In genomic region chr17:76968707-76969597, GRCh38 we compare ENCODE assay signal across 8 cellular contexts.
DNase-seq lines count a peak whose midpoint lies in the region; ATAC-seq and TF ChIP-seq lines count a peak whose summit lies in the region.

No MANE protein-coding gene starts in this region.

- H3K36me3 ChIP-seq in GM06990 (ENCODE audit: control insufficient read depth, insufficient read depth, low read length): no peaks in the 10 kb centered on the region

- H3K4me3 ChIP-seq in GM06990 (replicated peaks; ENCODE audit: low read depth, low read length) (no peak overlapping the region), skin epidermis (peak overlapping the region in 4 of 7 experiments; percentile 6 to 26 (median 10))

- no peaks in the 10 kb centered on the region for H3K36me3 Mint-ChIP-seq in glutamatergic neuron (ENCODE audit: unreplicated experiment)

- DNase-seq in GM06990 (ENCODE audit: extremely low read depth, insufficient read length) (peak; percentile 58), NCI-H345 (lab: John Stamatoyannopoulos, UW) (peak; percentile 91), glutamatergic neuron (peak; percentile 84)
- peak; percentile 76 for DNase-seq in activated CD8-positive, alpha-beta memory T cell treated with anti-CD3 and anti-CD28 coated beads, Interleukin-2, amount 50 U/mL, for 48 hours

- no peak for TF ChIP-seq CTCF in GM06990 (IDR thresholded peaks at IDR 0.05; ENCODE audit: insufficient read depth, low read length, poor library complexity, severe bottlenecking)
- no peak for TF ChIP-seq CTCF in glutamatergic neuron (IDR thresholded peaks at IDR 0.05; ENCODE audit: partially characterized antibody, unreplicated experiment)

- H3K4me3 Mint-ChIP-seq in glutamatergic neuron (ENCODE audit: unreplicated experiment): peak overlapping the region; percentile 83

- peak overlapping the region; percentile 84 for H3K27ac Mint-ChIP-seq in glutamatergic neuron (ENCODE audit: unreplicated experiment)

- no peak for ATAC-seq in HG03521 (IDR thresholded peaks at IDR 0.05; ENCODE audit: unreplicated experiment)
- no peak for ATAC-seq in HG03520 (IDR thresholded peaks at IDR 0.05; ENCODE audit: unreplicated experiment)
- no peak for ATAC-seq in GM18867 (IDR thresholded peaks at IDR 0.05; ENCODE audit: unreplicated experiment)

- peaks cover 8% of the 10 kb centered on the region for H3K9me3 Mint-ChIP-seq in glutamatergic neuron (ENCODE audit: unreplicated experiment)

- no peaks in the 10 kb centered on the region; the same call in 1 of the 2 replicates for H3K27me3 ChIP-seq in GM06990 (replicated peaks; ENCODE audit: control insufficient read depth, insufficient read depth, low read length)

- peaks cover 25% of the 10 kb centered on the region for H3K4me1 Mint-ChIP-seq in glutamatergic neuron (ENCODE audit: low read depth, unreplicated experiment)

- no peak overlapping the region for H3K27ac ChIP-seq in skin epidermis

- peaks cover 1% of the 10 kb centered on the region for H3K27me3 Mint-ChIP-seq in glutamatergic neuron (ENCODE audit: unreplicated experiment)
